ENCODE assay signal across 8 cellular contexts in genomic region chr11:93543292-93543977, GRCh38. TPM values are rescaled to one million over a fixed set of nuclear protein-coding genes. Genes with fewer than 3 reads are reported as not detected.
A peak's percentile ranks its signal among the peaks of the same experiment; 100 is the strongest.
DNase-seq lines count a peak whose midpoint lies in the region; ATAC-seq and TF ChIP-seq lines count a peak whose summit lies in the region.

TSS of gene SMCO4 (minus strand) at chr11:93543391. CDS start at chr11:93479189, 64,202 bp downstream.

- H3K4me1 Mint-ChIP-seq in Calu3 (ENCODE audit: low read depth, unreplicated experiment), result peaks cover 25% of the 10 kb centered on the region
- peaks cover 33% of the 10 kb centered on the region for H3K4me1 Mint-ChIP-seq in activated CD8-positive, alpha-beta memory T cell treated with anti-CD3 and anti-CD28 coated beads, Interleukin-2, amount 10 ng/mL, durations not matched to agents 7 days and 5 days
- peaks cover 9% of the 10 kb centered on the region for H3K4me1 Mint-ChIP-seq in mesothelial cell of epicardium

- H3K27me3 Mint-ChIP-seq in Calu3 (ENCODE audit: unreplicated experiment) (no peaks in the 10 kb centered on the region), mesothelial cell of epicardium (ENCODE audit: low read depth) (peaks cover 9% of the 10 kb centered on the region)
- peaks cover 40% of the 10 kb centered on the region for H3K27me3 Mint-ChIP-seq in activated CD8-positive, alpha-beta memory T cell treated with anti-CD3 and anti-CD28 coated beads, Interleukin-2, amount 10 ng/mL, durations not matched to agents 7 days and 5 days

- H3K27ac Mint-ChIP-seq in Calu3 (ENCODE audit: unreplicated experiment) (peak within 1 kb of the TSS; percentile 56), mesothelial cell of epicardium (peak within 1 kb of the TSS; percentile 64)
- peak within 1 kb of the TSS; percentile 79 for H3K27ac Mint-ChIP-seq in activated CD8-positive, alpha-beta memory T cell treated with anti-CD3 and anti-CD28 coated beads, Interleukin-2, amount 10 ng/mL, durations not matched to agents 7 days and 5 days

- in situ Hi-C loops in endometrial microvascular endothelial cells (cut with HindIII; ENCODE audit: inconsistent ontology term, low pct_unique_long_range_greater_than_20kb, low sequenced_read_pairs), result no loop called here

- peak within 1 kb of the TSS; percentile 88 for H3K9ac ChIP-seq in NT2/D1 (ENCODE audit: insufficient read length, low read depth)

- no peaks in the 10 kb centered on the region for H3K27me3 ChIP-seq in NT2/D1 (ENCODE audit: insufficient read depth, insufficient read length)

- intact Hi-C loops in Calu3 (cut with micrococcal nuclease; ENCODE audit: unreplicated experiment), result loop anchor here (2.0 to 5.0 kb wide), 3 partner anchors 79 to 307 kb away; no protein-coding TSS in a partner anchor

- DNase-seq in Calu3, result peak; percentile 87
- DNase-seq in HUDEP-2 (lab: John Stamatoyannopoulos, UW; ENCODE audit: unreplicated experiment in 76 of 76), result peak in 69 of 76 experiments; percentile 9 to 78 (median 56)
- DNase-seq in NT2/D1 (ENCODE audit: low read depth, low spot score), result peak; percentile 70
- DNase-seq in activated CD8-positive, alpha-beta memory T cell treated with anti-CD3 and anti-CD28 coated beads, Interleukin-2, amount 10 ng/mL, durations not matched to agents 7 days and 5 days, result peak; percentile 76
- DNase-seq in mesothelial cell of epicardium (ENCODE audit: low spot score in 2 of 2, unreplicated experiment in 2 of 2), result peak; percentile 64 to 85
- peak; percentile 54 to 64 for DNase-seq in stimulated activated CD8-positive, alpha-beta memory T cell treated with anti-CD3 and anti-CD28 coated beads, Interleukin-15, amount 100 ng/mL, for 48 hours (ENCODE audit: low read depth in 2 of 2)

- H3K9me3 Mint-ChIP-seq in Calu3 (ENCODE audit: low read depth, unreplicated experiment), result no peaks in the 10 kb centered on the region
- H3K9me3 Mint-ChIP-seq in activated CD8-positive, alpha-beta memory T cell treated with anti-CD3 and anti-CD28 coated beads, Interleukin-2, amount 10 ng/mL, durations not matched to agents 7 days and 5 days (ENCODE audit: low read depth), result no peaks in the 10 kb centered on the region
- no peaks in the 10 kb centered on the region for H3K9me3 Mint-ChIP-seq in mesothelial cell of epicardium

- CTCF ChIA-PET in Calu3 (lab: Charles Lee), result no interaction called here
- CTCF ChIA-PET in activated CD8-positive, alpha-beta memory T cell treated with anti-CD3 and anti-CD28 coated beads, Interleukin-2, amount 10 ng/mL, durations not matched to agents 7 days and 5 days (lab: Charles Lee), result interaction anchor here (1.1 to 2.9 kb wide), 2 partner anchors 11 to 109 kb away, joined by 4 to 29 read pairs; no protein-coding TSS in a partner anchor

- H3K4me1 ChIP-seq in NT2/D1 (ENCODE audit: insufficient read depth, insufficient read length), result no peaks in the 10 kb centered on the region

- H3K36me3 Mint-ChIP-seq in Calu3 (ENCODE audit: insufficient read depth, unreplicated experiment), result peaks cover 22% of the 10 kb centered on the region
- H3K36me3 Mint-ChIP-seq in activated CD8-positive, alpha-beta memory T cell treated with anti-CD3 and anti-CD28 coated beads, Interleukin-2, amount 10 ng/mL, durations not matched to agents 7 days and 5 days, result peaks cover 1% of the 10 kb centered on the region
- no peaks in the 10 kb centered on the region for H3K36me3 Mint-ChIP-seq in mesothelial cell of epicardium

- ATAC-seq in GM21423 (IDR thresholded peaks at IDR 0.05; ENCODE audit: unreplicated experiment), result peak; percentile 83
- ATAC-seq in activated CD8-positive, alpha-beta memory T cell treated with anti-CD3 and anti-CD28 coated beads, Interleukin-2, amount 10 ng/mL, durations not matched to agents 7 days and 5 days, result peak; percentile 87

- no TSS peak for BruUV-seq in Calu3 (replicated peaks; lab: Mats Ljungman, UMichigan)

- H3K4me3 ChIP-seq in NT2/D1 (ENCODE audit: insufficient read length, low read depth), result peak within 1 kb of the TSS; percentile 52

- H3K4me3 Mint-ChIP-seq in Calu3 (ENCODE audit: low read depth, unreplicated experiment) (peak within 1 kb of the TSS; percentile 93), mesothelial cell of epicardium (peak within 1 kb of the TSS; percentile 89)
- H3K4me3 Mint-ChIP-seq in activated CD8-positive, alpha-beta memory T cell treated with anti-CD3 and anti-CD28 coated beads, Interleukin-2, amount 10 ng/mL, durations not matched to agents 7 days and 5 days, result peak within 1 kb of the TSS; percentile 83

- no peaks in the 10 kb centered on the region for H3K9me3 ChIP-seq in NT2/D1 (ENCODE audit: insufficient read depth, low read length)

- no peaks in the 10 kb centered on the region for H3K36me3 ChIP-seq in NT2/D1 (ENCODE audit: insufficient read depth, insufficient read length, low read length)

- TF ChIP-seq CTCF in Calu3 (IDR thresholded peaks at IDR 0.05; ENCODE audit: unreplicated experiment), result peak; percentile 52
- peak; percentile 53 for TF ChIP-seq CTCF in mesothelial cell of epicardium (IDR thresholded peaks at IDR 0.05; ENCODE audit: unreplicated experiment)

RNA-seq across cellular contexts. Expression of gene SMCO4, which starts in this region (rescaled TPM):
- 16.4 and 22.9 TPM in 2 replicates for total RNA-seq in Calu3 (2022)
- total RNA-seq in activated CD8-positive, alpha-beta memory T cell treated with anti-CD3 and anti-CD28 coated beads, Interleukin-2, amount 10 ng/mL, durations not matched to agents 7 days and 5 days, result 10 to 100 TPM; 37.5 to 62.6 TPM
- 10.1 TPM for total RNA-seq in endometrial microvascular endothelial cells (ENCODE audit: inconsistent ontology term)
- total RNA-seq in mesothelial cell of epicardium, result 6.8 to 8.4 TPM (median 6.8 TPM) in 3 replicates

Comparison
In these comparisons a context has a peak if more than half of its experiments do, and no peak if none do; other contexts are left out.
1. Peak in every context shown above with its lines: DNase-seq, ATAC-seq and H3K4me3 ChIP-seq.